ENCODE assay signal across 8 cellular contexts in genomic region chr1:155244368-155245162, GRCh38. TPM values are rescaled to one million over a fixed set of nuclear protein-coding genes. Genes with fewer than 3 reads are reported as not detected.
DNase-seq lines count a peak whose midpoint lies in the region; ATAC-seq and TF ChIP-seq lines count a peak whose summit lies in the region.

No MANE protein-coding gene starts in this region.

- DNase-seq in CD4-positive, CD25-positive, alpha-beta regulatory T cell = peak; percentile 87 to 99 (median 93)
- DNase-seq in NCI-H69 (lab: John Stamatoyannopoulos, UW) = peak; percentile 100
- DNase-seq in activated CD4-positive, alpha-beta T cell treated with anti-CD3 and anti-CD28 coated beads, Interleukin-2, amount 50 U/mL, for 1 hour = peak; percentile 86
- peak; percentile 99 for DNase-seq in dermis blood vessel endothelial cell
- DNase-seq in stimulated activated CD4-positive, alpha-beta T cell treated with anti-CD3 and anti-CD28 coated beads, Interleukin-4, amount 100 ng/mL, for 1 hour = peak; percentile 84

- H3K36me3 Mint-ChIP-seq in CD4-positive, CD25-positive, alpha-beta regulatory T cell = peaks cover 4% of the 10 kb centered on the region

- peaks cover under 1% of the 10 kb centered on the region for H3K36me3 ChIP-seq in CD4-positive, CD25-positive, alpha-beta regulatory T cell (ENCODE audit: control insufficient read depth, insufficient read depth, low read length)
- peaks cover 0 to 1% (median 0%) of the 10 kb centered on the region in 4 donors for H3K36me3 ChIP-seq in liver (ENCODE audit: control insufficient read depth in 4 of 4, insufficient read depth in 3 of 4, low read depth in 1 of 4, low read length in 3 of 4)

- H3K4me1 ChIP-seq in CD4-positive, CD25-positive, alpha-beta regulatory T cell (ENCODE audit: control insufficient read depth, insufficient read depth, low read length, poor library complexity, severe bottlenecking) = peaks cover 34% of the 10 kb centered on the region
- H3K4me1 ChIP-seq in liver (ENCODE audit: control insufficient read depth in 4 of 4, insufficient read depth in 4 of 4, low read length in 3 of 4) = peaks cover 1 to 28% (median 21%) of the 10 kb centered on the region in 4 donors

- TF ChIP-seq CTCF in liver (IDR thresholded peaks at IDR 0.05; ENCODE audit: low read depth, low read length, missing input control) = peak; percentile 64

- H3K9me3 ChIP-seq in CD4-positive, CD25-positive, alpha-beta regulatory T cell (ENCODE audit: control insufficient read depth in 2 of 2, low read length in 2 of 2) = no peaks in the 10 kb centered on the region
- no peaks in the 10 kb centered on the region for H3K9me3 ChIP-seq in liver (ENCODE audit: control insufficient read depth in 4 of 4, low read length in 3 of 4)

- H3K9me3 Mint-ChIP-seq in CD4-positive, CD25-positive, alpha-beta regulatory T cell = peaks cover 0 to 4% (median 2%) of the 10 kb centered on the region in 7 donors

- peak overlapping the region; percentile 98 to 100 (median 99) for H3K27ac Mint-ChIP-seq in CD4-positive, CD25-positive, alpha-beta regulatory T cell

- peak overlapping the region; percentile 79 for H3K27ac ChIP-seq in CD4-positive, CD25-positive, alpha-beta regulatory T cell (ENCODE audit: insufficient read depth, low read length, poor library complexity, severe bottlenecking)
- H3K27ac ChIP-seq in liver (ENCODE audit: low read depth in 1 of 2, low read length in 2 of 2) = peak overlapping the region; percentile 89 to 91

- H3K9ac ChIP-seq in liver (ENCODE audit: low read depth in 1 of 2, low read length in 2 of 2) = peak overlapping the region; percentile 36 to 89

- H3K27me3 ChIP-seq in CD4-positive, CD25-positive, alpha-beta regulatory T cell (ENCODE audit: control insufficient read depth, insufficient read depth, low read length) = no peaks in the 10 kb centered on the region
- no peaks in the 10 kb centered on the region for H3K27me3 ChIP-seq in liver (ENCODE audit: control insufficient read depth in 4 of 4, insufficient read depth in 4 of 4, low read length in 3 of 4)

- peaks cover 17 to 57% (median 36%) of the 10 kb centered on the region in 4 donors for H3K4me1 Mint-ChIP-seq in CD4-positive, CD25-positive, alpha-beta regulatory T cell

- 1% methylated on average over 53 of the region's 53 CpGs for WGBS in liver

- peak overlapping the region; percentile 90 to 99 (median 95) for H3K4me3 Mint-ChIP-seq in CD4-positive, CD25-positive, alpha-beta regulatory T cell

- H3K27me3 Mint-ChIP-seq in CD4-positive, CD25-positive, alpha-beta regulatory T cell = peaks cover 13% of the 10 kb centered on the region

- peak; percentile 88 to 89 for ATAC-seq in CD4-positive, CD25-positive, alpha-beta regulatory T cell (ENCODE audit: low read depth in 2 of 2)
- ATAC-seq in GM19372 (IDR thresholded peaks at IDR 0.05; ENCODE audit: low read depth, unreplicated experiment) = peak; percentile 93
- peak; percentile 92 for ATAC-seq in HG03521 (IDR thresholded peaks at IDR 0.05; ENCODE audit: unreplicated experiment)

- H3K4me3 ChIP-seq in CD4-positive, CD25-positive, alpha-beta regulatory T cell (ENCODE audit: low read depth, low read length) = peak overlapping the region; percentile 73
- H3K4me3 ChIP-seq in liver (ENCODE audit: low read depth in 1 of 3, low read length in 3 of 3) = peak overlapping the region; percentile 70 to 96 (median 82)

- TF ChIP-seq RAD21 in liver (IDR thresholded peaks at IDR 0.05) = peak; percentile 45 to 52

TF ChIP-seq in liver, 16 proteins besides CTCF, POLR2A, EP300 and RAD21:
- TF ChIP-seq EGR1 (IDR thresholded peaks at IDR 0.05; ENCODE audit: low read depth in 2 of 2) (peak in 1 of 2 donors; percentile 55), MAX (IDR thresholded peaks at IDR 0.05) (peak; percentile 72), GABPA (IDR thresholded peaks at IDR 0.05 in 1 of 2, conservative IDR thresholded peaks at IDR 0.05 in 1 of 2) (peak in 1 of 2 donors; percentile 62), RXRA (IDR thresholded peaks at IDR 0.05) (peak; percentile 72 to 76), FOXA1 (IDR thresholded peaks at IDR 0.05) (peak; percentile 73), SP1 (IDR thresholded peaks at IDR 0.05) (peak; percentile 92), HNF4A (conservative IDR thresholded peaks at IDR 0.05) (peak; percentile 53 to 75), TAF1 (conservative IDR thresholded peaks at IDR 0.05) (peak; percentile 82), JUND (IDR thresholded peaks at IDR 0.05) (peak; percentile 56 to 81), FOXA2 (IDR thresholded peaks at IDR 0.05) (peak; percentile 61), REST (IDR thresholded peaks at IDR 0.05) (peak; percentile 91), HNF4G (IDR thresholded peaks at IDR 0.05) (peak; percentile 48), YY1 (IDR thresholded peaks at IDR 0.05) (peak; percentile 93), NR2F2 (IDR thresholded peaks at IDR 0.05) (peak; percentile 82)
- TF ChIP-seq, protein P1, sequence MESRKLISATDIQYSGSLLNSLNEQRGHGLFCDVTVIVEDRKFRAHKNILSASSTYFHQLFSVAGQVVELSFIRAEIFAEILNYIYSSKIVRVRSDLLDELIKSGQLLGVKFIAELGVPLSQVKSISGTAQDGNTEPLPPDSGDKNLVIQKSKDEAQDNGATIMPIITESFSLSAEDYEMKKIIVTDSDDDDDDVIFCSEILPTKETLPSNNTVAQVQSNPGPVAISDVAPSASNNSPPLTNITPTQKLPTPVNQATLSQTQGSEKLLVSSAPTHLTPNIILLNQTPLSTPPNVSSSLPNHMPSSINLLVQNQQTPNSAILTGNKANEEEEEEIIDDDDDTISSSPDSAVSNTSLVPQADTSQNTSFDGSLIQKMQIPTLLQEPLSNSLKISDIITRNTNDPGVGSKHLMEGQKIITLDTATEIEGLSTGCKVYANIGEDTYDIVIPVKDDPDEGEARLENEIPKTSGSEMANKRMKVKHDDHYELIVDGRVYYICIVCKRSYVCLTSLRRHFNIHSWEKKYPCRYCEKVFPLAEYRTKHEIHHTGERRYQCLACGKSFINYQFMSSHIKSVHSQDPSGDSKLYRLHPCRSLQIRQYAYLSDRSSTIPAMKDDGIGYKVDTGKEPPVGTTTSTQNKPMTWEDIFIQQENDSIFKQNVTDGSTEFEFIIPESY (IDR thresholded peaks at IDR 0.05) = peak; percentile 96
- TF ChIP-seq, protein P2, sequence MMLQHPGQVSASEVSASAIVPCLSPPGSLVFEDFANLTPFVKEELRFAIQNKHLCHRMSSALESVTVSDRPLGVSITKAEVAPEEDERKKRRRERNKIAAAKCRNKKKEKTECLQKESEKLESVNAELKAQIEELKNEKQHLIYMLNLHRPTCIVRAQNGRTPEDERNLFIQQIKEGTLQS (IDR thresholded peaks at IDR 0.05) = peak; percentile 74

RNA-seq across cellular contexts. Expression of gene ENTREP3, which starts 10.7 kb away (rescaled TPM):
- 7.8 TPM for total RNA-seq in CD4-positive, CD25-positive, alpha-beta regulatory T cell
- polyA plus RNA-seq in CD4-positive, CD25-positive, alpha-beta regulatory T cell = under 1 TPM; 0.57 to 0.97 (median 0.72) TPM
- total RNA-seq in dermis blood vessel endothelial cell = 6.5 and 12.3 TPM in 2 replicates
- 1 to 10 TPM; 3.3 to 3.8 TPM for total RNA-seq in liver
- polyA plus RNA-seq in liver = 1 to 10 TPM; 2.8 to 7.9 TPM

RNA-seq across cellular contexts. Expression of gene SCAMP3, which starts 17.6 kb away (rescaled TPM):
- 57.3 TPM for total RNA-seq in CD4-positive, CD25-positive, alpha-beta regulatory T cell
- 100 to 1,000 TPM; 110 to 150 (median 141) TPM for polyA plus RNA-seq in CD4-positive, CD25-positive, alpha-beta regulatory T cell
- total RNA-seq in dermis blood vessel endothelial cell (38.3 and 46.3 TPM in 2 replicates), liver (10 to 100 TPM; 14.9 to 22.7 TPM)
- polyA plus RNA-seq in liver = 10 to 100 TPM; 40.7 to 47.0 TPM

RNA-seq across cellular contexts. Expression of gene CLK2, which starts 28.7 kb away (rescaled TPM):
- 76.6 TPM for total RNA-seq in CD4-positive, CD25-positive, alpha-beta regulatory T cell
- 10 to 100 TPM; 11.4 to 17.4 (median 15.5) TPM for polyA plus RNA-seq in CD4-positive, CD25-positive, alpha-beta regulatory T cell
- 24.5 and 35.9 TPM in 2 replicates for total RNA-seq in dermis blood vessel endothelial cell
- total RNA-seq in liver = 10 to 100 TPM; 16.5 to 28.2 TPM
- 10 to 100 TPM in 1 of 2 donors, 1 to 10 TPM in 1; 8.3 to 13.2 TPM for polyA plus RNA-seq in liver

RNA-seq across cellular contexts. Expression of gene HCN3, which starts 32.7 kb away (rescaled TPM):
- 1.5 TPM for total RNA-seq in CD4-positive, CD25-positive, alpha-beta regulatory T cell
- under 1 TPM in 3 of 4 donors, not detected in 1; 0.07 to 0.15 (median 0.11) TPM for polyA plus RNA-seq in CD4-positive, CD25-positive, alpha-beta regulatory T cell
- total RNA-seq in dermis blood vessel endothelial cell (0.84 and 0.85 TPM in 2 replicates), liver (1 to 10 TPM in 1 of 2 donors, under 1 TPM in 1; 0.84 to 1.5 TPM)
- 1 to 10 TPM in 1 of 2 donors, under 1 TPM in 1; 0.33 to 1.0 TPM for polyA plus RNA-seq in liver

RNA-seq across cellular contexts. Expression of gene MTX1, which starts 36.1 kb away (rescaled TPM):
- total RNA-seq in CD4-positive, CD25-positive, alpha-beta regulatory T cell = 18.4 TPM
- polyA plus RNA-seq in CD4-positive, CD25-positive, alpha-beta regulatory T cell = 10 to 100 TPM; 44.3 to 52.2 (median 49.0) TPM
- 49.3 and 50.2 TPM in 2 replicates for total RNA-seq in dermis blood vessel endothelial cell
- total RNA-seq in liver = 10 to 100 TPM; 19.6 to 26.4 TPM
- 10 to 100 TPM; 30.5 to 38.4 TPM for polyA plus RNA-seq in liver

Comparison
In these comparisons a context has a peak if more than half of its experiments do, and no peak if none do; other contexts are left out.
1. Peak in every context shown above with its lines: DNase-seq, ATAC-seq, H3K4me3 ChIP-seq and H3K27ac ChIP-seq.